In genomic region chr17:6323626-6324356, GRCh38 we compare ENCODE assay signal across 18 cellular contexts.
A peak's percentile ranks its signal among the peaks of the same experiment; 100 is the strongest.
DNase-seq lines count a peak whose midpoint lies in the region; ATAC-seq and TF ChIP-seq lines count a peak whose summit lies in the region.
"Had no signal": no experiment of that assay in that cellular context is flagged by ENCODE, and none has a peak within 500 bp of the region (broad histone marks: within the 10 kb centered on the region; RNA-seq: fewer than 3 reads in every experiment).

No MANE protein-coding gene starts in this region.

- POLR2A ChIA-PET in HCT116 (lab: Charles Lee) (no interaction called here), SK-N-SH (lab: Yijun Ruan, JAX) (no interaction called here)

- ATAC-seq in HCT116 (peak; percentile 90), GM19023 (IDR thresholded peaks at IDR 0.05; ENCODE audit: unreplicated experiment) (no peak), aorta (ENCODE audit: low FRiP score) (no peak)
- ATAC-seq: esophagus mucosa; stimulated activated memory B cell treated with anti-CD40 and anti-IgM and Interleukin-4, amounts not matched to agents 10 μg/mL and 1 μg/mL and 100 μg/mL, for 72 hours had no signal

- TF ChIP-seq POLR2A in HCT116 (IDR thresholded peaks at IDR 0.05; ENCODE audit: borderline replicate concordance, extremely low read depth, insufficient read depth, insufficient read length) = no peak

- no peaks in the 10 kb centered on the region for H3K4me1 ChIP-seq in HCT116 (ENCODE audit: control insufficient read depth in 1 of 2, insufficient read depth in 2 of 2, low read length in 2 of 2)
- no peaks in the 10 kb centered on the region for H3K4me1 ChIP-seq in SK-N-SH (ENCODE audit: control insufficient read depth in 1 of 2, insufficient read depth in 2 of 2, low read depth in 1 of 2, low read length in 1 of 2)
- no peaks in the 10 kb centered on the region for H3K4me1 ChIP-seq in aorta (ENCODE audit: control insufficient read depth in 1 of 2, insufficient read depth in 2 of 2, low read length in 2 of 2)
- H3K4me1 ChIP-seq: transverse colon had no signal

- H3K4me2 ChIP-seq in HCT116 (ENCODE audit: low read length) (no peak overlapping the region), SK-N-SH (no peak overlapping the region)

- H3K79me2 ChIP-seq in HCT116 (ENCODE audit: insufficient read depth, low read length) (no peaks in the 10 kb centered on the region), SK-N-SH (ENCODE audit: insufficient read depth) (no peaks in the 10 kb centered on the region)

- no peaks in the 10 kb centered on the region for H3F3A ChIP-seq in SK-N-SH (replicated peaks; ENCODE audit: insufficient read depth)

- H3K36me3 ChIP-seq in HCT116 (ENCODE audit: control insufficient read depth in 1 of 2, insufficient read depth in 2 of 2, low read length in 2 of 2) = no peaks in the 10 kb centered on the region
- H3K36me3 ChIP-seq in SK-N-SH (replicated peaks in 1 of 2; ENCODE audit: control insufficient read depth in 1 of 2, insufficient read depth in 2 of 2, low read length in 1 of 2) = no peaks in the 10 kb centered on the region
- H3K36me3 ChIP-seq in aorta (ENCODE audit: control insufficient read depth in 1 of 2, insufficient read depth in 2 of 2, low read length in 1 of 2) = no peaks in the 10 kb centered on the region
- H3K36me3 ChIP-seq: ovary, transverse colon had no signal

- BruUV-seq in HCT116 (replicated peaks; lab: Mats Ljungman, UMichigan) = no TSS peak

- H4K20me1 ChIP-seq in HCT116 (ENCODE audit: insufficient read depth) (no peaks in the 10 kb centered on the region), SK-N-SH (ENCODE audit: insufficient read depth) (no peaks in the 10 kb centered on the region)

- H3K9me3 ChIP-seq in HCT116 (ENCODE audit: control insufficient read depth in 1 of 2, insufficient read depth in 1 of 2, low read depth in 1 of 2, low read length in 2 of 2) (no peaks in the 10 kb centered on the region), SK-N-SH (no peaks in the 10 kb centered on the region), aorta (ENCODE audit: control insufficient read depth, low read length) (peaks cover 3% of the 10 kb centered on the region)
- H3K9me3 ChIP-seq: ovary, transverse colon had no signal

- H3K9me2 ChIP-seq in HCT116 (ENCODE audit: insufficient read depth) (no peaks in the 10 kb centered on the region), SK-N-SH (no peaks in the 10 kb centered on the region)

- 14% methylated on average over 17 of the region's 17 CpGs for WGBS in SK-N-SH (ENCODE audit: low lambda C conversion rate)
- WGBS in aorta, 2 donors = 65% methylated on average over 17 of the region's 17 CpGs

- no peak overlapping the region for H3K27ac ChIP-seq in HCT116 (ENCODE audit: low read depth, low read length)
- no peak overlapping the region for H3K27ac ChIP-seq in SK-N-SH (ENCODE audit: low read depth in 2 of 2, low read length in 1 of 2)
- no peak overlapping the region for H3K27ac ChIP-seq in aorta (ENCODE audit: low read depth in 1 of 2, low read length in 2 of 2)
- H3K27ac ChIP-seq: 22Rv1, ovary, transverse colon had no signal

- RAD21 ChIA-PET in HCT116 (lab: Charles Lee; ENCODE audit: low non-redundant PET in 1 of 2, low total read pairs in 2 of 2, uncharacterized antibody in 2 of 2, unreplicated experiment in 2 of 2) = interaction anchor here in 1 of 2 experiments (0.6 kb wide), 1 partner anchor 183 kb away, joined by 3 read pairs; no protein-coding TSS in a partner anchor

- intact Hi-C loops in HCT116 (cut with micrococcal nuclease) (no loop called here), aorta (cut with DNase I) (no loop called here)

- TF ChIP-seq RAD21 in HCT116 (IDR thresholded peaks at IDR 0.05; ENCODE audit: low read depth) (no peak), SK-N-SH (IDR thresholded peaks at IDR 0.05; ENCODE audit: low read length) (no peak)

- no peak for TF ChIP-seq CTCF in HCT116 (IDR thresholded peaks at IDR 0.05 in 2 of 3, conservative IDR thresholded peaks at IDR 0.05 in 1 of 3; ENCODE audit: borderline replicate concordance in 1 of 3, insufficient read depth in 1 of 3, low read depth in 2 of 3, low read length in 2 of 3)
- no peak for TF ChIP-seq CTCF in SK-N-SH (IDR thresholded peaks at IDR 0.05)

- no peak overlapping the region for H3K4me3 ChIP-seq in HCT116 (replicated peaks in 1 of 2; ENCODE audit: low read depth in 1 of 2, low read length in 2 of 2)
- no peak overlapping the region for H3K4me3 ChIP-seq in SK-N-SH (ENCODE audit: low read depth in 2 of 2, low read length in 1 of 2)
- no peak overlapping the region for H3K4me3 ChIP-seq in aorta (ENCODE audit: low read length in 2 of 2)
- H3K4me3 ChIP-seq: ovary, transverse colon had no signal

- CTCF ChIA-PET in HCT116 (lab: Charles Lee) = no interaction called here
- CTCF ChIA-PET in SK-N-SH (lab: Yijun Ruan, JAX) = no interaction called here

- H3K9ac ChIP-seq in HCT116 (ENCODE audit: low read length) (no peak overlapping the region), SK-N-SH (no peak overlapping the region)

- DNase-seq in DMS 273 (lab: John Stamatoyannopoulos, UW; ENCODE audit: unreplicated experiment) = peak; percentile 15
- DNase-seq in DMS 273 treated with DMSO at 0.1 percent for 48 hours (lab: John Stamatoyannopoulos, UW) = no peak
- DNase-seq in HCT116 (ENCODE audit: low read depth, low spot score) = peak; percentile 70
- peak; percentile 14 for DNase-seq in SK-N-SH
- DNase-seq in left kidney (ENCODE audit: low read depth, low spot score) = peak; percentile 20
- no peak for DNase-seq in aorta
- DNase-seq in HUDEP-2 (lab: John Stamatoyannopoulos, UW; ENCODE audit: unreplicated experiment in 76 of 76) = no peak
- DNase-seq: activated CD4-positive, CD25-positive, alpha-beta regulatory T cell; NCI-H1105; NCI-H446 treated with DMSO at 0.1 percent for 48 hours; ovary; small intestine; T-helper 1 cell; transverse colon had no signal

- H2AFZ ChIP-seq in HCT116 (ENCODE audit: low read depth, low read length, poor library complexity, severe bottlenecking) (no peak overlapping the region), SK-N-SH (ENCODE audit: low read depth) (no peak overlapping the region)

- TF ChIP-seq EP300 in SK-N-SH (IDR thresholded peaks at IDR 0.05; ENCODE audit: borderline replicate concordance in 1 of 2, low read depth in 1 of 2, low read length in 1 of 2) = no peak

- H3K27me3 ChIP-seq in HCT116 (ENCODE audit: insufficient read depth, low read length) = peaks cover 27% of the 10 kb centered on the region
- H3K27me3 ChIP-seq in SK-N-SH (ENCODE audit: insufficient read depth) = peaks cover 21% of the 10 kb centered on the region; the same call in 1 of the 2 replicates
- H3K27me3 ChIP-seq in aorta (ENCODE audit: control insufficient read depth in 1 of 2, insufficient read depth in 2 of 2, low read length in 1 of 2) = no peaks in the 10 kb centered on the region
- H3K27me3 ChIP-seq: ovary, transverse colon had no signal

TF ChIP-seq in HCT116, 20 proteins besides CTCF, POLR2A, EP300 and RAD21:
- TF ChIP-seq SP1 (IDR thresholded peaks at IDR 0.05; ENCODE audit: low read depth) (peak; percentile 36; the same call in 1 of the 2 replicates), EZH2 (IDR thresholded peaks at IDR 0.05) (no peak), YY1 (IDR thresholded peaks at IDR 0.05; ENCODE audit: extremely low read depth, insufficient replicate concordance, low read depth, low read length) (no peak)
- TF ChIP-seq, protein P1, sequence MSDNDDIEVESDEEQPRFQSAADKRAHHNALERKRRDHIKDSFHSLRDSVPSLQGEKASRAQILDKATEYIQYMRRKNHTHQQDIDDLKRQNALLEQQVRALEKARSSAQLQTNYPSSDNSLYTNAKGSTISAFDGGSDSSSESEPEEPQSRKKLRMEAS (IDR thresholded peaks at IDR 0.05) = peak; percentile 81

TF ChIP-seq in SK-N-SH, 30 proteins besides CTCF, POLR2A, EP300 and RAD21:
- no peak for TF ChIP-seq REST (IDR thresholded peaks at IDR 0.05; ENCODE audit: low read depth, low read length)
- TF ChIP-seq, protein P1 (IDR thresholded peaks at IDR 0.05; ENCODE audit: low read depth) = no peak
TF ChIP-seq in SK-N-SH: peak in this region for 0.

Comparison
In these comparisons a context has a peak if more than half of its experiments do, and no peak if none do; other contexts are left out.
1. DNase-seq: peak in DMS 273 (single experiment), HCT116 (single experiment), SK-N-SH (single experiment) and left kidney (single experiment); none in DMS 273 treated with DMSO at 0.1 percent for 48 hours (single experiment), aorta (0 of 2) and HUDEP-2 (0 of 76).